27 cellular contexts compared by ENCODE assay signal in genomic region chr12:124363376-124363965, GRCh38.
DNase-seq lines count a peak whose midpoint lies in the region; ATAC-seq and TF ChIP-seq lines count a peak whose summit lies in the region.
"Had no signal": no experiment of that assay in that cellular context is flagged by ENCODE, and none has a peak within 500 bp of the region (broad histone marks: within the 10 kb centered on the region; RNA-seq: fewer than 3 reads in every experiment).

No MANE protein-coding gene starts in this region.

- no peak overlapping the region for H3K4me3 ChIP-seq in GM23338
- no peak overlapping the region for H3K4me3 ChIP-seq in esophagus squamous epithelium
- no peak overlapping the region for H3K4me3 ChIP-seq in stomach
- H3K4me3 ChIP-seq: PC-9, smooth muscle cell, vagina had no signal

- no peaks in the 10 kb centered on the region; the same call in 1 of the 2 replicates for H4K20me1 ChIP-seq in GM23338 (replicated peaks; ENCODE audit: insufficient read depth)

- H3F3A ChIP-seq in GM23338 (replicated peaks; ENCODE audit: low read depth), result no peaks in the 10 kb centered on the region

- peaks cover 24% of the 10 kb centered on the region for H3K36me3 Mint-ChIP-seq in GM23338 (ENCODE audit: low read depth)

- DNase-seq in GM23338 (ENCODE audit: low spot score), result no peak
- DNase-seq in NCI-H69 (lab: John Stamatoyannopoulos, UW), result peak; percentile 27
- no peak for DNase-seq in esophagus squamous epithelium (lab: John Stamatoyannopoulos, UW)
- DNase-seq in stomach, result no peak
- DNase-seq in activated CD4-positive, alpha-beta T cell treated with anti-CD3 and anti-CD28 coated beads, Interleukin-2, amount 50 U/mL, for 4 hours, result no peak
- no peak for DNase-seq in activated gamma-delta T cell treated with Interleukin-2 at 50 U/mL for 16 hours
- DNase-seq: activated CD4-positive, alpha-beta T cell treated with anti-CD3 and anti-CD28 coated beads for 4 hours; activated naive CD8-positive, alpha-beta T cell treated with anti-CD3 and anti-CD28 coated beads, Interleukin-2, amount 50 U/mL, for 24 hours; activated T-cell treated with anti-CD3 and anti-CD28 coated beads, Interleukin-2, amount 50 U/mL, for 4 hours; effector CD8-positive, alpha-beta T cell; mesenchymal stem cell; NCI-H1694; NCI-H2171 treated with DMSO at 0.1 percent for 48 hours; NCI-H524; NK-92 treated with Interleukin-12 subunit alpha and Interleukin-12 subunit beta, amount 100 ng/mL, for 24 hours; PC-9; SHP77; stimulated activated CD4-positive, alpha-beta T cell treated with anti-CD3 and anti-CD28 coated beads, Interleukin-1b, Interleukin-23, amount 100 ng/mL, for 48 hours; stimulated activated CD8-positive, alpha-beta memory T cell treated with anti-CD3 and anti-CD28 coated beads, Interleukin-4, amount 100 ng/mL, for 48 hours had no signal

- H3K4me1 ChIP-seq in GM23338 (ENCODE audit: insufficient read depth), result no peaks in the 10 kb centered on the region
- H3K4me1 ChIP-seq in esophagus squamous epithelium, result peaks cover 26 to 92% (median 46%) of the 10 kb centered on the region in 3 donors
- peaks cover 50 to 92% (median 74%) of the 10 kb centered on the region in 4 donors for H3K4me1 ChIP-seq in stomach

- H3K27ac ChIP-seq in GM23338 (ENCODE audit: low read depth) (no peak overlapping the region), esophagus squamous epithelium (peak overlapping the region in 3 of 4 donors; percentile 26 to 39 (median 28)), stomach (peak overlapping the region in 3 of 5 donors; percentile 11 to 64 (median 44))
- H3K27ac ChIP-seq: neutrophil, PC-9, vagina had no signal

- no peak overlapping the region for H3K4me3 Mint-ChIP-seq in GM23338
- H3K4me3 Mint-ChIP-seq: activated naive CD8-positive, alpha-beta T cell treated with anti-CD3 and anti-CD28 coated beads, Interleukin-2, amount 50 U/mL, for 24 hours; activated T-cell treated with anti-CD3 and anti-CD28 coated beads, Interleukin-2, amount 50 U/mL, for 4 hours; CD14-positive monocyte; T-helper 2 cell treated with Interferon-gamma antibody and Interleukin-4, amounts not matched to agents 5 μg/mL and 100 μg/mL, for 36 hours had no signal

- TF ChIP-seq CTCF in GM23338 (conservative IDR thresholded peaks at IDR 0.05; ENCODE audit: low read depth in 2 of 2) (no peak), esophagus squamous epithelium (IDR thresholded peaks at IDR 0.05) (no peak), stomach (IDR thresholded peaks at IDR 0.05) (no peak)

- no peaks in the 10 kb centered on the region for H3K9me2 ChIP-seq in GM23338 (ENCODE audit: insufficient read depth)

- H3K27me3 Mint-ChIP-seq in GM23338 (ENCODE audit: insufficient read depth, low read depth, poor library complexity), result peaks cover 6% of the 10 kb centered on the region
- H3K27me3 Mint-ChIP-seq: activated naive CD8-positive, alpha-beta T cell treated with anti-CD3 and anti-CD28 coated beads, Interleukin-2, amount 50 U/mL, for 24 hours had no signal

- no peak overlapping the region for H2AFZ ChIP-seq in GM23338
- H2AFZ ChIP-seq: PC-9 had no signal

- H3K27ac Mint-ChIP-seq in GM23338, result 0 out of 2 replicates have a peak overlapping the region, but pooled peaks have one; percentile 40
- H3K27ac Mint-ChIP-seq: activated naive CD8-positive, alpha-beta T cell treated with anti-CD3 and anti-CD28 coated beads, Interleukin-2, amount 50 U/mL, for 24 hours; T-helper 2 cell treated with Interferon-gamma antibody and Interleukin-4, amounts not matched to agents 5 μg/mL and 100 μg/mL, for 36 hours had no signal

- intact Hi-C loops in esophagus squamous epithelium (cut with DNase I), result no loop called here
- intact Hi-C loops in stomach (cut with DNase I; ENCODE audit: low total_unique reads), result no loop called here

- no peaks in the 10 kb centered on the region for H3K4me1 Mint-ChIP-seq in GM23338
- H3K4me1 Mint-ChIP-seq: activated naive CD8-positive, alpha-beta T cell treated with anti-CD3 and anti-CD28 coated beads, Interleukin-2, amount 50 U/mL, for 24 hours; CD14-positive monocyte had no signal

- H3K4me2 ChIP-seq in GM23338, result no peak overlapping the region
- H3K4me2 ChIP-seq: PC-9, smooth muscle cell had no signal

- H3K9me3 Mint-ChIP-seq in GM23338, result no peaks in the 10 kb centered on the region
- H3K9me3 Mint-ChIP-seq: activated naive CD8-positive, alpha-beta T cell treated with anti-CD3 and anti-CD28 coated beads, Interleukin-2, amount 50 U/mL, for 24 hours; activated T-cell treated with anti-CD3 and anti-CD28 coated beads, Interleukin-2, amount 50 U/mL, for 4 hours; CD14-positive monocyte; T-helper 2 cell treated with Interferon-gamma antibody and Interleukin-4, amounts not matched to agents 5 μg/mL and 100 μg/mL, for 36 hours had no signal

- no peak for TF ChIP-seq EP300 in stomach (IDR thresholded peaks at IDR 0.05)

- WGBS in esophagus squamous epithelium, 2 donors, result 59 to 62% methylated on average over 4 to 11 of the region's 23 CpGs
- WGBS in stomach, 5 donors, result 68 to 82% (median 74%) methylated on average over 14 to 23 of the region's 23 CpGs

- 0 out of 2 replicates have a peak, but pooled peaks cover 5% of the 10 kb centered on the region for H3K79me2 ChIP-seq in GM23338 (replicated peaks; ENCODE audit: insufficient read depth)

- ATAC-seq in GM23338 (no peak), HG03439 (IDR thresholded peaks at IDR 0.05; ENCODE audit: unreplicated experiment) (no peak), GM18909 (IDR thresholded peaks at IDR 0.05; ENCODE audit: poor library complexity, unreplicated experiment) (no peak)
- ATAC-seq: activated T-cell treated with anti-CD3 and anti-CD28 coated beads, Interleukin-2, amount 50 U/mL, for 4 hours; HCT116 had no signal

- H3K36me3 ChIP-seq in GM23338 (ENCODE audit: insufficient read depth), result no peaks in the 10 kb centered on the region; the same call in 1 of the 2 replicates
- peaks cover 0 to 88% (median 4%) of the 10 kb centered on the region in 3 donors for H3K36me3 ChIP-seq in esophagus squamous epithelium
- peaks cover 30 to 99% (median 72%) of the 10 kb centered on the region in 4 donors for H3K36me3 ChIP-seq in stomach

- H3K9me3 ChIP-seq in esophagus squamous epithelium (no peaks in the 10 kb centered on the region), stomach (no peaks in the 10 kb centered on the region)
- H3K9me3 ChIP-seq: neutrophil, vagina had no signal

- no peak for TF ChIP-seq POLR2A in esophagus squamous epithelium (IDR thresholded peaks at IDR 0.05)
- no peak for TF ChIP-seq POLR2A in stomach (IDR thresholded peaks at IDR 0.05)

- H3K27me3 ChIP-seq in GM23338 (ENCODE audit: insufficient read depth) (no peaks in the 10 kb centered on the region), esophagus squamous epithelium (no peaks in the 10 kb centered on the region), stomach (no peaks in the 10 kb centered on the region)
- H3K27me3 ChIP-seq: neutrophil, vagina had no signal

TF ChIP-seq in GM23338, 12 proteins besides CTCF, POLR2A, EP300 and RAD21 (continues in another document):
- no peak for TF ChIP-seq EZH2 (IDR thresholded peaks at IDR 0.05; ENCODE audit: low read depth, unreplicated experiment)
- no peak for TF ChIP-seq NANOG (IDR thresholded peaks at IDR 0.05; ENCODE audit: borderline replicate concordance)
- TF ChIP-seq JUNB (IDR thresholded peaks at IDR 0.05; ENCODE audit: unreplicated experiment), result no peak
- TF ChIP-seq ETS1 (IDR thresholded peaks at IDR 0.05), result no peak
- no peak for TF ChIP-seq POLR2AphosphoS5 (IDR thresholded peaks at IDR 0.05; ENCODE audit: low read depth)
- TF ChIP-seq CREB1 (CRISPR knock-in tag; IDR thresholded peaks at IDR 0.05; ENCODE audit: low read depth), result no peak
- TF ChIP-seq EZH2phosphoT487 (IDR thresholded peaks at IDR 0.05; ENCODE audit: unreplicated experiment), result no peak
- no peak for TF ChIP-seq STAT1 (IDR thresholded peaks at IDR 0.05; ENCODE audit: unreplicated experiment)
